In genomic region chr7:25894002-25894901, GRCh38 we compare ENCODE assay signal across 9 cellular contexts.
DNase-seq lines count a peak whose midpoint lies in the region; ATAC-seq and TF ChIP-seq lines count a peak whose summit lies in the region.
"Had no signal": no experiment of that assay in that cellular context is flagged by ENCODE, and none has a peak within 500 bp of the region (broad histone marks: within the 10 kb centered on the region; RNA-seq: fewer than 3 reads in every experiment).

No MANE protein-coding gene starts in this region.

- ATAC-seq in GM19025 (IDR thresholded peaks at IDR 0.05; ENCODE audit: low read depth, unreplicated experiment) (peak; percentile 71), HG03108 (IDR thresholded peaks at IDR 0.05; ENCODE audit: unreplicated experiment) (peak; percentile 53)

- TF ChIP-seq POLR2A in ovary (IDR thresholded peaks at IDR 0.05) = no peak

- H3K4me1 ChIP-seq in skeletal muscle tissue (ENCODE audit: control insufficient read depth in 3 of 3, insufficient read depth in 3 of 3, low read length in 3 of 3) (peaks cover 9 to 16% (median 13%) of the 10 kb centered on the region in 3 donors), ovary (ENCODE audit: insufficient read depth) (peaks cover 6% of the 10 kb centered on the region)

- TF ChIP-seq EP300 in ovary (IDR thresholded peaks at IDR 0.05) = no peak

- WGBS in ovary, 3 donors = 80 to 86% (median 82%) methylated on average over 7 of the region's 7 CpGs

- no peaks in the 10 kb centered on the region for H3K36me3 ChIP-seq in skeletal muscle tissue (ENCODE audit: control insufficient read depth in 3 of 3, insufficient read depth in 3 of 3, low read length in 3 of 3)
- no peaks in the 10 kb centered on the region for H3K36me3 ChIP-seq in ovary
- H3K36me3 ChIP-seq: vagina had no signal

- H3K27me3 ChIP-seq in skeletal muscle tissue (ENCODE audit: control insufficient read depth in 3 of 3, insufficient read depth in 3 of 3, low read length in 3 of 3) (peaks cover 0 to 11% (median 6%) of the 10 kb centered on the region in 3 donors), ovary (no peaks in the 10 kb centered on the region)
- H3K27me3 ChIP-seq: vagina had no signal

- peak; percentile 79 for DNase-seq in DMS53 treated with DMSO at 0.1 percent for 48 hours (lab: John Stamatoyannopoulos, UW; ENCODE audit: unreplicated experiment)
- peak; percentile 44 for DNase-seq in RWPE1 (ENCODE audit: low spot score)
- DNase-seq in choroid plexus epithelial cell (ENCODE audit: low read depth) = peak; percentile 5
- no peak for DNase-seq in MV-4-11 (lab: John Stamatoyannopoulos, UW)
- DNase-seq in ovary = no peak

- TF ChIP-seq CTCF in RWPE1 (conservative IDR thresholded peaks at IDR 0.05; ENCODE audit: low read depth) = no peak
- TF ChIP-seq CTCF in choroid plexus epithelial cell (conservative IDR thresholded peaks at IDR 0.05; ENCODE audit: low read depth, low read length) = no peak
- no peak for TF ChIP-seq CTCF in ovary (IDR thresholded peaks at IDR 0.05)

- no peak overlapping the region for H3K4me3 ChIP-seq in choroid plexus epithelial cell (ENCODE audit: low read depth, low read length)
- H3K4me3 ChIP-seq in skeletal muscle tissue (ENCODE audit: low read length in 3 of 3) = peak overlapping the region in 1 of 3 donors; percentile 56
- no peak overlapping the region for H3K4me3 ChIP-seq in ovary

- H3K9me3 ChIP-seq in skeletal muscle tissue (ENCODE audit: control insufficient read depth in 3 of 3, low read length in 3 of 3) = no peaks in the 10 kb centered on the region
- no peaks in the 10 kb centered on the region for H3K9me3 ChIP-seq in ovary
- H3K9me3 ChIP-seq: vagina had no signal

- POLR2A ChIA-PET in RWPE1 (lab: Yijun Ruan, JAX; ENCODE audit: low non-redundant PET) = interaction anchor here (0.5 to 0.6 kb wide), 2 partner anchors 186 to 465 kb away, joined by 3 read pairs; no protein-coding TSS in a partner anchor

- CTCF ChIA-PET in RWPE1 (lab: Yijun Ruan, JAX) = interaction anchor here (0.5 to 3.6 kb wide), 5 partner anchors 16 to 475 kb away, joined by 3 to 24 read pairs (median 4); no protein-coding TSS in a partner anchor

- intact Hi-C loops in ovary (cut with DNase I) = loop anchor here in 3 of 4 donors (5.0 to 10.0 kb wide), 7 partner anchors 168 to 1273 kb away; partner anchors contain the start of genes HOXA3 (in 1 of the 3), HOXA7 (in 1 of the 3) and HOXA9 (in 1 of the 3)

- H3K9ac ChIP-seq in skeletal muscle tissue (ENCODE audit: low read depth in 1 of 3, low read length in 3 of 3) = no peak overlapping the region

- H3K27ac ChIP-seq in RWPE1 (no peak overlapping the region), skeletal muscle tissue (ENCODE audit: low read depth, low read length) (peak overlapping the region; percentile 9), ovary (no peak overlapping the region)
- H3K27ac ChIP-seq: vagina had no signal

Comparison
In these comparisons a context has a peak if more than half of its experiments do, and no peak if none do; other contexts are left out.
1. DNase-seq: peak in DMS53 treated with DMSO at 0.1 percent for 48 hours (single experiment), RWPE1 (single experiment) and choroid plexus epithelial cell (single experiment); none in MV-4-11 (single experiment) and ovary (0 of 5).